ENCODE assay signal across 23 cellular contexts in genomic region chr14:24694680-24695079, GRCh38.
DNase-seq lines count a peak whose midpoint lies in the region; ATAC-seq and TF ChIP-seq lines count a peak whose summit lies in the region.
"Had no signal": no experiment of that assay in that cellular context is flagged by ENCODE, and none has a peak within 500 bp of the region (broad histone marks: within the 10 kb centered on the region; RNA-seq: fewer than 3 reads in every experiment).

No MANE protein-coding gene starts in this region.

- POLR2A ChIA-PET in activated CD8-positive, alpha-beta T cell treated with anti-CD3 and anti-CD28 coated beads, Interleukin-2, amount 10 ng/mL, durations not matched to agents 7 days and 5 days (lab: Charles Lee) = interaction anchor here (3.3 kb wide), 1 partner anchor 29 kb away, joined by 8 read pairs; no protein-coding TSS in a partner anchor

- DNase-seq in activated CD8-positive, alpha-beta memory T cell treated with anti-CD3 and anti-CD28 coated beads, Interleukin-2, amount 10 ng/mL, durations not matched to agents 7 days and 5 days = peak; percentile 60
- no peak for DNase-seq in activated CD8-positive, alpha-beta memory T cell treated with anti-CD3 and anti-CD28 coated beads for 24 hours
- DNase-seq in GM23338 (ENCODE audit: low spot score) (no peak), spleen (no peak), lower leg skin (ENCODE audit: low spot score in 2 of 2) (no peak), medulla oblongata (ENCODE audit: extremely low spot score) (no peak)
- DNase-seq in activated CD8-positive, alpha-beta T cell treated with anti-CD3 and anti-CD28 coated beads, Interleukin-2, amount 10 ng/mL, durations not matched to agents 7 days and 5 days = no peak
- DNase-seq: activated CD4-positive, alpha-beta T cell treated with anti-CD3 and anti-CD28 coated beads for 4 hours; activated CD8-positive, alpha-beta memory T cell treated with anti-CD3 and anti-CD28 coated beads, Interleukin-2, amount 50 U/mL, for 4 hours; DMS 273 treated with DMSO at 0.1 percent for 48 hours; gastrocnemius medialis; MM.1S; NCI-H1436 treated with DMSO at 0.1 percent for 48 hours; NCI-H2107; NCI-H345; NCI-H69; ovary; retina; small intestine had no signal

- H3K9me3 Mint-ChIP-seq in activated CD8-positive, alpha-beta memory T cell treated with anti-CD3 and anti-CD28 coated beads, Interleukin-2, amount 10 ng/mL, durations not matched to agents 7 days and 5 days (ENCODE audit: low read depth) = no peaks in the 10 kb centered on the region
- H3K9me3 Mint-ChIP-seq in GM23338 = no peaks in the 10 kb centered on the region
- no peaks in the 10 kb centered on the region for H3K9me3 Mint-ChIP-seq in activated CD8-positive, alpha-beta T cell treated with anti-CD3 and anti-CD28 coated beads, Interleukin-2, amount 10 ng/mL, durations not matched to agents 7 days and 5 days (ENCODE audit: insufficient read depth)
- H3K9me3 Mint-ChIP-seq: activated naive CD4-positive, alpha-beta T cell treated with anti-CD3 and anti-CD28 coated beads, Interleukin-2, amount 50 U/mL, for 24 hours; neural crest cell; stimulated activated naive CD8-positive, alpha-beta T cell treated with anti-CD3 and anti-CD28 coated beads, Interleukin-15, Interleukin-2, amounts not matched to agents 100 ng/mL and 50 ng/mL, for 24 hours had no signal

- H3K27me3 ChIP-seq in GM23338 (ENCODE audit: insufficient read depth) (no peaks in the 10 kb centered on the region), spleen (replicated peaks in 1 of 7) (no peaks in the 10 kb centered on the region)
- H3K27me3 ChIP-seq: gastrocnemius medialis, ovary had no signal

- H2AFZ ChIP-seq in GM23338 = peak overlapping the region; percentile 56; the same call in 1 of the 2 replicates

- no peaks in the 10 kb centered on the region for H3K9me2 ChIP-seq in GM23338 (ENCODE audit: insufficient read depth)

- H3K27ac ChIP-seq in GM23338 (ENCODE audit: low read depth) (no peak overlapping the region), spleen (peak overlapping the region in 6 of 8 donors; percentile 19 to 71 (median 52))
- H3K27ac ChIP-seq: ovary, thoracic aorta had no signal

- H3K27me3 Mint-ChIP-seq in activated CD8-positive, alpha-beta memory T cell treated with anti-CD3 and anti-CD28 coated beads, Interleukin-2, amount 10 ng/mL, durations not matched to agents 7 days and 5 days = no peaks in the 10 kb centered on the region
- H3K27me3 Mint-ChIP-seq in GM23338 (ENCODE audit: insufficient read depth, low read depth, poor library complexity) = peaks cover 3% of the 10 kb centered on the region
- H3K27me3 Mint-ChIP-seq in activated CD8-positive, alpha-beta T cell treated with anti-CD3 and anti-CD28 coated beads, Interleukin-2, amount 10 ng/mL, durations not matched to agents 7 days and 5 days (ENCODE audit: low read depth) = no peaks in the 10 kb centered on the region
- H3K27me3 Mint-ChIP-seq: activated naive CD4-positive, alpha-beta T cell treated with anti-CD3 and anti-CD28 coated beads, Interleukin-2, amount 50 U/mL, for 24 hours; stimulated activated naive CD8-positive, alpha-beta T cell treated with anti-CD3 and anti-CD28 coated beads, Interleukin-15, Interleukin-2, amounts not matched to agents 100 ng/mL and 50 ng/mL, for 24 hours had no signal

- no peaks in the 10 kb centered on the region for H4K20me1 ChIP-seq in GM23338 (replicated peaks; ENCODE audit: insufficient read depth)

- H3K4me3 ChIP-seq in GM23338 = no peak overlapping the region
- no peak overlapping the region for H3K4me3 ChIP-seq in spleen
- no peak overlapping the region for H3K4me3 ChIP-seq in lower leg skin (ENCODE audit: low read depth, poor library complexity, severe bottlenecking)
- H3K4me3 ChIP-seq: gastrocnemius medialis, ovary, thoracic aorta had no signal

- H3K79me2 ChIP-seq in GM23338 (replicated peaks; ENCODE audit: insufficient read depth) = no peaks in the 10 kb centered on the region

- peaks cover 3% of the 10 kb centered on the region for H3K36me3 Mint-ChIP-seq in activated CD8-positive, alpha-beta memory T cell treated with anti-CD3 and anti-CD28 coated beads, Interleukin-2, amount 10 ng/mL, durations not matched to agents 7 days and 5 days
- no peaks in the 10 kb centered on the region for H3K36me3 Mint-ChIP-seq in GM23338 (ENCODE audit: low read depth)
- H3K36me3 Mint-ChIP-seq in activated CD8-positive, alpha-beta T cell treated with anti-CD3 and anti-CD28 coated beads, Interleukin-2, amount 10 ng/mL, durations not matched to agents 7 days and 5 days (ENCODE audit: low read depth) = peaks cover 4% of the 10 kb centered on the region
- H3K36me3 Mint-ChIP-seq: activated naive CD4-positive, alpha-beta T cell treated with anti-CD3 and anti-CD28 coated beads, Interleukin-2, amount 50 U/mL, for 24 hours had no signal

- no peaks in the 10 kb centered on the region for H3K9me3 ChIP-seq in spleen
- H3K9me3 ChIP-seq: gastrocnemius medialis, ovary, thoracic aorta had no signal

- WGBS in spleen, 5 donors = 54 to 66% (median 63%) methylated on average over 3 of the region's 3 CpGs
- WGBS in lower leg skin, 2 donors = 79 to 82% methylated on average over 3 of the region's 3 CpGs

- no peak overlapping the region for H3K27ac Mint-ChIP-seq in activated CD8-positive, alpha-beta memory T cell treated with anti-CD3 and anti-CD28 coated beads, Interleukin-2, amount 10 ng/mL, durations not matched to agents 7 days and 5 days
- H3K27ac Mint-ChIP-seq in GM23338 = no peak overlapping the region
- no peak overlapping the region for H3K27ac Mint-ChIP-seq in activated CD8-positive, alpha-beta T cell treated with anti-CD3 and anti-CD28 coated beads, Interleukin-2, amount 10 ng/mL, durations not matched to agents 7 days and 5 days
- H3K27ac Mint-ChIP-seq: activated naive CD4-positive, alpha-beta T cell treated with anti-CD3 and anti-CD28 coated beads, Interleukin-2, amount 50 U/mL, for 24 hours; stimulated activated naive CD8-positive, alpha-beta T cell treated with anti-CD3 and anti-CD28 coated beads, Interleukin-15, Interleukin-2, amounts not matched to agents 100 ng/mL and 50 ng/mL, for 24 hours had no signal

- no peak for TF ChIP-seq CTCF in GM23338 (conservative IDR thresholded peaks at IDR 0.05; ENCODE audit: low read depth in 2 of 2)
- no peak for TF ChIP-seq CTCF in spleen (IDR thresholded peaks at IDR 0.05 in 8 of 11, conservative IDR thresholded peaks at IDR 0.05 in 3 of 11)
- no peak for TF ChIP-seq CTCF in lower leg skin (IDR thresholded peaks at IDR 0.05)

- ATAC-seq in activated CD8-positive, alpha-beta memory T cell treated with anti-CD3 and anti-CD28 coated beads, Interleukin-2, amount 10 ng/mL, durations not matched to agents 7 days and 5 days = peak; percentile 22
- ATAC-seq in GM23338 = no peak
- peak; percentile 16 for ATAC-seq in activated CD8-positive, alpha-beta T cell treated with anti-CD3 and anti-CD28 coated beads, Interleukin-2, amount 10 ng/mL, durations not matched to agents 7 days and 5 days
- ATAC-seq: gastrocnemius medialis had no signal

- H3K4me3 Mint-ChIP-seq in activated CD8-positive, alpha-beta memory T cell treated with anti-CD3 and anti-CD28 coated beads, Interleukin-2, amount 10 ng/mL, durations not matched to agents 7 days and 5 days = no peak overlapping the region
- no peak overlapping the region for H3K4me3 Mint-ChIP-seq in GM23338
- H3K4me3 Mint-ChIP-seq in activated CD8-positive, alpha-beta T cell treated with anti-CD3 and anti-CD28 coated beads, Interleukin-2, amount 10 ng/mL, durations not matched to agents 7 days and 5 days = no peak overlapping the region
- H3K4me3 Mint-ChIP-seq: activated naive CD4-positive, alpha-beta T cell treated with anti-CD3 and anti-CD28 coated beads, Interleukin-2, amount 50 U/mL, for 24 hours; neural crest cell; stimulated activated naive CD8-positive, alpha-beta T cell treated with anti-CD3 and anti-CD28 coated beads, Interleukin-15, Interleukin-2, amounts not matched to agents 100 ng/mL and 50 ng/mL, for 24 hours had no signal

- intact Hi-C loops in spleen (cut with DNase I; ENCODE audit: low total_unique reads) (no loop called here), lower leg skin (cut with DNase I; ENCODE audit: low total_unique reads) (no loop called here)

- TF ChIP-seq POLR2A in spleen (IDR thresholded peaks at IDR 0.05) (no peak), lower leg skin (IDR thresholded peaks at IDR 0.05) (no peak)

- H3K36me3 ChIP-seq in GM23338 (ENCODE audit: insufficient read depth) (no peaks in the 10 kb centered on the region), spleen (no peaks in the 10 kb centered on the region)
- H3K36me3 ChIP-seq: gastrocnemius medialis, ovary, thoracic aorta had no signal

- CTCF ChIA-PET in activated CD8-positive, alpha-beta memory T cell treated with anti-CD3 and anti-CD28 coated beads, Interleukin-2, amount 10 ng/mL, durations not matched to agents 7 days and 5 days (lab: Charles Lee) = interaction anchor here (0.7 to 3.5 kb wide), 6 partner anchors 15 to 87 kb away, joined by 3 to 29 read pairs (median 10); partner anchors contain the start of gene GZMH
- CTCF ChIA-PET in activated CD8-positive, alpha-beta T cell treated with anti-CD3 and anti-CD28 coated beads, Interleukin-2, amount 10 ng/mL, durations not matched to agents 7 days and 5 days (lab: Charles Lee) = interaction anchor here (1.2 to 5.2 kb wide), 7 partner anchors 14 to 452 kb away, joined by 4 to 35 read pairs (median 6); partner anchors contain the start of gene TINF2

- H3K4me1 Mint-ChIP-seq in activated CD8-positive, alpha-beta memory T cell treated with anti-CD3 and anti-CD28 coated beads, Interleukin-2, amount 10 ng/mL, durations not matched to agents 7 days and 5 days = peaks cover 35% of the 10 kb centered on the region
- H3K4me1 Mint-ChIP-seq in GM23338 = peaks cover 18% of the 10 kb centered on the region
- H3K4me1 Mint-ChIP-seq in activated CD8-positive, alpha-beta T cell treated with anti-CD3 and anti-CD28 coated beads, Interleukin-2, amount 10 ng/mL, durations not matched to agents 7 days and 5 days (ENCODE audit: low read depth) = peaks cover 41% of the 10 kb centered on the region
- H3K4me1 Mint-ChIP-seq: neural crest cell had no signal

- H3K4me1 ChIP-seq in GM23338 (ENCODE audit: insufficient read depth) = no peaks in the 10 kb centered on the region; the same call in 1 of the 2 replicates
- H3K4me1 ChIP-seq in spleen = peaks cover 10 to 66% (median 43%) of the 10 kb centered on the region in 6 donors
- H3K4me1 ChIP-seq: gastrocnemius medialis had no signal

- no peak overlapping the region for H3K4me2 ChIP-seq in GM23338

- H3F3A ChIP-seq in GM23338 (replicated peaks; ENCODE audit: low read depth) = no peaks in the 10 kb centered on the region

TF ChIP-seq in GM23338, 12 proteins besides CTCF, POLR2A, EP300 and RAD21:
- no peak for TF ChIP-seq CREB1 (CRISPR knock-in tag; IDR thresholded peaks at IDR 0.05; ENCODE audit: low read depth)
TF ChIP-seq in GM23338: peak in this region for 0.
